ENCODE assay signal across 21 cellular contexts in genomic region chr22:29780220-29780619, GRCh38. TPM values are rescaled to one million over a fixed set of nuclear protein-coding genes. Genes with fewer than 3 reads are reported as not detected.
DNase-seq lines count a peak whose midpoint lies in the region; ATAC-seq, FAIRE-seq and TF ChIP-seq lines count a peak whose summit lies in the region.
"Had no signal": no experiment of that assay in that cellular context is flagged by ENCODE, and none has a peak within 500 bp of the region (broad histone marks: within the 10 kb centered on the region; RNA-seq: fewer than 3 reads in every experiment).

No MANE protein-coding gene starts in this region.

- no peak for ATAC-seq in gastrocnemius medialis
- ATAC-seq: natural killer cell treated with Interleukin-12 subunit alpha and Interleukin-12 subunit beta and Interleukin-15 and Interleukin-18, amount 100 ng/mL, for 72 hours; upper lobe of right lung had no signal

- H3K27me3 ChIP-seq in SJSA1 (replicated peaks) (no peaks in the 10 kb centered on the region), endothelial cell of umbilical vein (ENCODE audit: control insufficient read depth in 2 of 2, insufficient read depth in 2 of 2, low read length in 2 of 2) (no peaks in the 10 kb centered on the region), gastrocnemius medialis (no peaks in the 10 kb centered on the region)
- H3K27me3 ChIP-seq: spleen, upper lobe of right lung had no signal

- H3K4me3 Mint-ChIP-seq in glutamatergic neuron (ENCODE audit: unreplicated experiment): no peak overlapping the region
- H3K4me3 Mint-ChIP-seq: activated naive CD4-positive, alpha-beta T cell treated with anti-CD3 and anti-CD28 coated beads, Interleukin-2, amount 50 U/mL, for 24 hours; CD8-positive, alpha-beta memory T cell; mesothelial cell of epicardium; natural killer cell treated with Interleukin-12 subunit alpha and Interleukin-12 subunit beta and Interleukin-15 and Interleukin-18, amount 100 ng/mL, for 72 hours had no signal

- no peak for TF ChIP-seq POLR2A in endothelial cell of umbilical vein (IDR thresholded peaks at IDR 0.05; ENCODE audit: low read depth, low read length)
- no peak for TF ChIP-seq POLR2A in gastrocnemius medialis (IDR thresholded peaks at IDR 0.05)

- no peak for TF ChIP-seq CTCF in HEK293 (tag by site-specific recombination; IDR thresholded peaks at IDR 0.05)
- TF ChIP-seq CTCF in endothelial cell of umbilical vein (IDR thresholded peaks at IDR 0.05; ENCODE audit: extremely low read depth in 1 of 2, insufficient read depth in 1 of 2, low read depth in 1 of 2, low read length in 2 of 2): no peak
- no peak for TF ChIP-seq CTCF in gastrocnemius medialis (IDR thresholded peaks at IDR 0.05 in 4 of 5, conservative IDR thresholded peaks at IDR 0.05 in 1 of 5)
- TF ChIP-seq CTCF in glutamatergic neuron (IDR thresholded peaks at IDR 0.05; ENCODE audit: partially characterized antibody, unreplicated experiment): no peak

- H3K9me1 ChIP-seq in endothelial cell of umbilical vein (replicated peaks; ENCODE audit: control insufficient read depth, extremely low read depth, insufficient read depth, low read length): no peaks in the 10 kb centered on the region

- H3K9ac ChIP-seq in endothelial cell of umbilical vein (replicated peaks; ENCODE audit: extremely low read depth, insufficient read depth, low read length): no peak overlapping the region

- H3K4me2 ChIP-seq in endothelial cell of umbilical vein (ENCODE audit: insufficient read depth, low read length): no peak overlapping the region

- H3K36me3 ChIP-seq in HEK293 (ENCODE audit: control insufficient read depth in 2 of 2, insufficient read depth in 1 of 2, low read length in 2 of 2) (no peaks in the 10 kb centered on the region), SJSA1 (no peaks in the 10 kb centered on the region), endothelial cell of umbilical vein (ENCODE audit: control insufficient read depth in 2 of 2, extremely low read depth in 1 of 2, insufficient read depth in 2 of 2, low read length in 2 of 2) (no peaks in the 10 kb centered on the region), gastrocnemius medialis (no peaks in the 10 kb centered on the region)
- H3K36me3 ChIP-seq: spleen, upper lobe of right lung had no signal

- no peak for DNase-seq in SJSA1 (ENCODE audit: low read depth in 1 of 2, low spot score in 2 of 2)
- DNase-seq in endothelial cell of umbilical vein (ENCODE audit: low read depth, low spot score): no peak
- no peak for DNase-seq in gastrocnemius medialis
- DNase-seq in glutamatergic neuron: no peak
- DNase-seq in NCI-H748 treated with DMSO at 0.1 percent for 48 hours (lab: John Stamatoyannopoulos, UW): no peak
- DNase-seq in MV-4-11 (lab: John Stamatoyannopoulos, UW): no peak
- DNase-seq: activated CD4-positive, alpha-beta T cell treated with anti-CD3 and anti-CD28 coated beads for 4 hours; CD8-positive, alpha-beta memory T cell; cortex of kidney; H7; NCI-H1417 treated with DMSO at 0.1 percent for 48 hours; NCI-H510A treated with DMSO at 0.1 percent for 48 hours; spleen; stimulated activated CD4-positive, alpha-beta T cell treated with anti-CD3 and anti-CD28 coated beads, Interleukin-4, amount 100 ng/mL, for 4 hours; upper lobe of right lung had no signal

- dilution Hi-C loops in endothelial cell of umbilical vein (cut with MboI; ENCODE audit: extremely low pct_ligation_motif_present, low sequenced_read_pairs): no loop called here

- no TSS peak for BruUV-seq in endothelial cell of umbilical vein (replicated peaks; lab: Mats Ljungman, UMichigan)

- in situ Hi-C loops in gastrocnemius medialis (cut with MboI; ENCODE audit: low sequenced_read_pairs in 4 of 4): no loop called here

- POLR2A ChIA-PET in HEK293 (lab: Yijun Ruan, JAX): no interaction called here
- POLR2A ChIA-PET in endothelial cell of umbilical vein (lab: Charles Lee): no interaction called here

- no peak overlapping the region for H3K27ac Mint-ChIP-seq in glutamatergic neuron (ENCODE audit: unreplicated experiment)
- H3K27ac Mint-ChIP-seq: activated naive CD4-positive, alpha-beta T cell treated with anti-CD3 and anti-CD28 coated beads, Interleukin-2, amount 50 U/mL, for 24 hours; natural killer cell treated with Interleukin-12 subunit alpha and Interleukin-12 subunit beta and Interleukin-15 and Interleukin-18, amount 100 ng/mL, for 72 hours had no signal

- peaks cover 2% of the 10 kb centered on the region for H3K9me3 Mint-ChIP-seq in glutamatergic neuron (ENCODE audit: unreplicated experiment)
- H3K9me3 Mint-ChIP-seq: activated naive CD4-positive, alpha-beta T cell treated with anti-CD3 and anti-CD28 coated beads, Interleukin-2, amount 50 U/mL, for 24 hours; CD8-positive, alpha-beta memory T cell; mesothelial cell of epicardium; natural killer cell treated with Interleukin-12 subunit alpha and Interleukin-12 subunit beta and Interleukin-15 and Interleukin-18, amount 100 ng/mL, for 72 hours had no signal

- H4K20me1 ChIP-seq in endothelial cell of umbilical vein (replicated peaks; ENCODE audit: control insufficient read depth, extremely low read depth, insufficient read depth, low read length): no peaks in the 10 kb centered on the region

- H3K79me2 ChIP-seq in endothelial cell of umbilical vein (ENCODE audit: control insufficient read depth, insufficient read depth, low read length): no peaks in the 10 kb centered on the region

- H3K4me1 Mint-ChIP-seq in glutamatergic neuron (ENCODE audit: low read depth, unreplicated experiment): peaks cover 24% of the 10 kb centered on the region
- H3K4me1 Mint-ChIP-seq: activated naive CD4-positive, alpha-beta T cell treated with anti-CD3 and anti-CD28 coated beads, Interleukin-2, amount 50 U/mL, for 24 hours; CD8-positive, alpha-beta memory T cell had no signal

- peaks cover 4% of the 10 kb centered on the region for H3K27me3 Mint-ChIP-seq in glutamatergic neuron (ENCODE audit: unreplicated experiment)
- H3K27me3 Mint-ChIP-seq: activated naive CD4-positive, alpha-beta T cell treated with anti-CD3 and anti-CD28 coated beads, Interleukin-2, amount 50 U/mL, for 24 hours; CD8-positive, alpha-beta memory T cell; natural killer cell treated with Interleukin-12 subunit alpha and Interleukin-12 subunit beta and Interleukin-15 and Interleukin-18, amount 100 ng/mL, for 72 hours had no signal

- CTCF ChIA-PET in HEK293 (lab: Yijun Ruan, JAX) (interaction anchor here (0.5 kb wide), 1 partner anchor 216 kb away, joined by 3 read pairs; no protein-coding TSS in a partner anchor), endothelial cell of umbilical vein (lab: Charles Lee) (interaction anchor here (0.9 kb wide), 1 partner anchor 19 kb away, joined by 3 read pairs; no protein-coding TSS in a partner anchor)

- H3K4me1 ChIP-seq in HEK293 (ENCODE audit: control insufficient read depth, insufficient read depth, low read length) (no peaks in the 10 kb centered on the region; the same call in 1 of the 2 replicates), SJSA1 (replicated peaks) (peaks cover 47% of the 10 kb centered on the region), endothelial cell of umbilical vein (ENCODE audit: control insufficient read depth, extremely low read depth, insufficient read depth, low read length) (peaks cover 14% of the 10 kb centered on the region), gastrocnemius medialis (peaks cover 39 to 42% of the 10 kb centered on the region in 2 donors)

- H2AFZ ChIP-seq in endothelial cell of umbilical vein (ENCODE audit: low read depth, low read length): peak overlapping the region; percentile 56

- no peak overlapping the region for H3K4me3 ChIP-seq in HEK293 (ENCODE audit: low read depth, low read length)
- H3K4me3 ChIP-seq in SJSA1: no peak overlapping the region
- no peak overlapping the region for H3K4me3 ChIP-seq in endothelial cell of umbilical vein (replicated peaks in 1 of 3; ENCODE audit: insufficient read depth in 1 of 3, low read depth in 1 of 3, low read length in 3 of 3)
- no peak overlapping the region for H3K4me3 ChIP-seq in gastrocnemius medialis
- H3K4me3 ChIP-seq: spleen, upper lobe of right lung had no signal

- H3K9me3 ChIP-seq in HEK293 (ENCODE audit: control insufficient read depth, insufficient read depth, low read depth, low read length) (no peaks in the 10 kb centered on the region), SJSA1 (replicated peaks) (no peaks in the 10 kb centered on the region), endothelial cell of umbilical vein (replicated peaks; ENCODE audit: control insufficient read depth, insufficient read depth, low read length) (no peaks in the 10 kb centered on the region), gastrocnemius medialis (no peaks in the 10 kb centered on the region)
- H3K9me3 ChIP-seq: spleen, upper lobe of right lung had no signal

- FAIRE-seq in endothelial cell of umbilical vein (lab: Jason Lieb, UNC): no peak
- FAIRE-seq: endometrium, TTC549 had no signal

- intact Hi-C loops in endothelial cell of umbilical vein (cut with micrococcal nuclease) (no loop called here), gastrocnemius medialis (cut with DNase I; ENCODE audit: low total_unique reads) (loop anchor here (2.0 kb wide), 1 partner anchor 19 kb away; no protein-coding TSS in a partner anchor)

- H3K36me3 Mint-ChIP-seq in glutamatergic neuron (ENCODE audit: unreplicated experiment): no peaks in the 10 kb centered on the region
- H3K36me3 Mint-ChIP-seq: activated naive CD4-positive, alpha-beta T cell treated with anti-CD3 and anti-CD28 coated beads, Interleukin-2, amount 50 U/mL, for 24 hours; CD8-positive, alpha-beta memory T cell; mesothelial cell of epicardium; natural killer cell treated with Interleukin-12 subunit alpha and Interleukin-12 subunit beta and Interleukin-15 and Interleukin-18, amount 100 ng/mL, for 72 hours had no signal

- no peak overlapping the region for H3K27ac ChIP-seq in HEK293 (ENCODE audit: extremely low read depth, low read depth, low read length)
- H3K27ac ChIP-seq in SJSA1: peak overlapping the region; percentile 80
- H3K27ac ChIP-seq in endothelial cell of umbilical vein (ENCODE audit: insufficient read depth, low read depth, low read length): no peak overlapping the region
- H3K27ac ChIP-seq in gastrocnemius medialis: peak overlapping the region; percentile 81 to 90 (median 87)

RNA-seq across cellular contexts. Expression of gene UQCR10, which starts 13.1 kb away (rescaled TPM):
- 150 and 218 TPM in 2 replicates for total RNA-seq in SJSA1 (2014; rRNA removed; shearing (Covaris generic))
- total RNA-seq in endothelial cell of umbilical vein (94.0 and 96.6 TPM in 2 replicates), gastrocnemius medialis (100 to 1,000 TPM; 119 to 261 (median 179) TPM), glutamatergic neuron (ENCODE audit: unreplicated experiment) (77.7 TPM)
- polyA plus RNA-seq in endothelial cell of umbilical vein: 196 and 215 TPM in 2 replicates
- polyA plus RNA-seq in endothelial cell of umbilical vein (2011; cell fraction: cytosol; rRNA removed): 228 and 254 TPM in 2 replicates
- 52.5 and 57.9 TPM in 2 replicates for polyA plus RNA-seq in endothelial cell of umbilical vein (2011; cell fraction: nucleus; rRNA removed)
- polyA plus RNA-seq in endothelial cell of umbilical vein (2012): 132 and 140 TPM in 2 replicates
- polyA minus RNA-seq in endothelial cell of umbilical vein: 53.0 and 69.3 TPM in 2 replicates
- polyA minus RNA-seq in endothelial cell of umbilical vein (2011; cell fraction: cytosol; rRNA and poly(A)+ RNA removed): 48.4 TPM
- 17.4 and 23.7 TPM in 2 replicates for polyA minus RNA-seq in endothelial cell of umbilical vein (2011; cell fraction: nucleus; rRNA and poly(A)+ RNA removed)

RNA-seq across cellular contexts. Expression of gene ZMAT5, which starts 13.4 kb away (rescaled TPM):
- total RNA-seq in SJSA1 (2014; rRNA removed; shearing (Covaris generic)): 36.8 and 37.0 TPM in 2 replicates
- 23.1 and 24.9 TPM in 2 replicates for total RNA-seq in endothelial cell of umbilical vein
- polyA plus RNA-seq in endothelial cell of umbilical vein: 43.6 and 54.8 TPM in 2 replicates
- 28.0 and 32.4 TPM in 2 replicates for polyA plus RNA-seq in endothelial cell of umbilical vein (2011; cell fraction: cytosol; rRNA removed)
- 12.6 and 14.8 TPM in 2 replicates for polyA plus RNA-seq in endothelial cell of umbilical vein (2011; cell fraction: nucleus; rRNA removed)
- 18.2 and 23.2 TPM in 2 replicates for polyA plus RNA-seq in endothelial cell of umbilical vein (2012)
- polyA minus RNA-seq in endothelial cell of umbilical vein: 6.7 and 7.3 TPM in 2 replicates
- 1.6 TPM for polyA minus RNA-seq in endothelial cell of umbilical vein (2011; cell fraction: cytosol; rRNA and poly(A)+ RNA removed)
- polyA minus RNA-seq in endothelial cell of umbilical vein (2011; cell fraction: nucleus; rRNA and poly(A)+ RNA removed): 2.7 and 3.0 TPM in 2 replicates
- total RNA-seq in gastrocnemius medialis: 10 to 100 TPM; 23.8 to 38.6 (median 33.8) TPM
- 16.9 TPM for total RNA-seq in glutamatergic neuron (ENCODE audit: unreplicated experiment)

RNA-seq across cellular contexts. Expression of gene ASCC2, which starts 57.9 kb away (rescaled TPM):
- 47.0 and 51.9 TPM in 2 replicates for total RNA-seq in SJSA1 (2014; rRNA removed; shearing (Covaris generic))
- total RNA-seq in endothelial cell of umbilical vein (60.4 and 60.7 TPM in 2 replicates), gastrocnemius medialis (10 to 100 TPM; 26.4 to 45.2 (median 35.6) TPM), glutamatergic neuron (ENCODE audit: unreplicated experiment) (67.8 TPM)
- polyA plus RNA-seq in endothelial cell of umbilical vein: 43.6 and 51.8 TPM in 2 replicates
- 40.6 and 45.1 TPM in 2 replicates for polyA plus RNA-seq in endothelial cell of umbilical vein (2011; cell fraction: cytosol; rRNA removed)
- 78.3 and 83.7 TPM in 2 replicates for polyA plus RNA-seq in endothelial cell of umbilical vein (2011; cell fraction: nucleus; rRNA removed)
- 47.4 and 50.7 TPM in 2 replicates for polyA plus RNA-seq in endothelial cell of umbilical vein (2012)
- polyA minus RNA-seq in endothelial cell of umbilical vein: 69.9 and 72.5 TPM in 2 replicates
- 17.8 TPM for polyA minus RNA-seq in endothelial cell of umbilical vein (2011; cell fraction: cytosol; rRNA and poly(A)+ RNA removed)
- 59.7 and 72.2 TPM in 2 replicates for polyA minus RNA-seq in endothelial cell of umbilical vein (2011; cell fraction: nucleus; rRNA and poly(A)+ RNA removed)

Comparison
In these comparisons a context has a peak if more than half of its experiments do, and no peak if none do; other contexts are left out.
1. H3K27ac ChIP-seq: peak in SJSA1 (single experiment) and gastrocnemius medialis (4 of 4); none in HEK293 (single experiment) and endothelial cell of umbilical vein (single experiment).